Comparison of ENCODE assay signal across 30 cellular contexts in genomic region chr1:186859995-186860394, GRCh38. TPM values are rescaled to one million over a fixed set of nuclear protein-coding genes. Genes with fewer than 3 reads are reported as not detected.
"Had no signal": no experiment of that assay in that cellular context is flagged by ENCODE, and none has a peak within 500 bp of the region (broad histone marks: within the 10 kb centered on the region; RNA-seq: fewer than 3 reads in every experiment).

No MANE protein-coding gene starts in this region.

- H3K27ac Mint-ChIP-seq: naive thymus-derived CD4-positive, alpha-beta T cell; natural killer cell; nephron; neural progenitor cell; progenitor cell of endocrine pancreas; stimulated activated memory B cell treated with anti-CD40 and anti-IgM and Interleukin-4, amounts not matched to agents 10 μg/mL and 1 μg/mL and 100 μg/mL, for 72 hours; stimulated activated naive CD8-positive, alpha-beta T cell treated with anti-CD3 and anti-CD28 coated beads, Interleukin-15, amount 100 ng/mL, for 72 hours; type B pancreatic cell had no signal

- ATAC-seq: naive thymus-derived CD4-positive, alpha-beta T cell; natural killer cell; psoas muscle; right cardiac atrium; right lobe of liver; stimulated activated memory B cell treated with anti-CD40 and anti-IgM and Interleukin-4, amounts not matched to agents 10 μg/mL and 1 μg/mL and 100 μg/mL, for 72 hours; stimulated activated naive CD8-positive, alpha-beta T cell treated with anti-CD3 and anti-CD28 coated beads, Interleukin-15, amount 100 ng/mL, for 72 hours; stimulated activated naive CD8-positive, alpha-beta T cell treated with anti-CD3 and anti-CD28 coated beads, Interleukin-15, Interleukin-2, amounts not matched to agents 100 U/mL and 50 U/mL, for 24 hours; upper lobe of right lung had no signal

- H3K36me3 Mint-ChIP-seq: naive thymus-derived CD4-positive, alpha-beta T cell; natural killer cell; neural progenitor cell; stimulated activated memory B cell treated with anti-CD40 and anti-IgM and Interleukin-4, amounts not matched to agents 10 μg/mL and 1 μg/mL and 100 μg/mL, for 72 hours; type B pancreatic cell had no signal

- H3K4me3 ChIP-seq: neural progenitor cell, ovary, psoas muscle, right lobe of liver, skin epidermis, suprapubic skin, testis, tibial artery, transverse colon, upper lobe of right lung, uterus had no signal

- H3K9me3 Mint-ChIP-seq: natural killer cell; nephron; neural progenitor cell; stimulated activated naive CD8-positive, alpha-beta T cell treated with anti-CD3 and anti-CD28 coated beads, Interleukin-15, amount 100 ng/mL, for 72 hours; type B pancreatic cell had no signal

- H3K4me3 Mint-ChIP-seq: naive thymus-derived CD4-positive, alpha-beta T cell; natural killer cell; nephron; neural progenitor cell; stimulated activated memory B cell treated with anti-CD40 and anti-IgM and Interleukin-4, amounts not matched to agents 10 μg/mL and 1 μg/mL and 100 μg/mL, for 72 hours; stimulated activated naive CD8-positive, alpha-beta T cell treated with anti-CD3 and anti-CD28 coated beads, Interleukin-15, amount 100 ng/mL, for 72 hours; type B pancreatic cell had no signal

- H3K27ac ChIP-seq: neural progenitor cell, ovary, parathyroid adenoma, psoas muscle, right lobe of liver, skin epidermis, upper lobe of right lung, uterus had no signal

- H3K9me3 ChIP-seq: ovary, psoas muscle, right lobe of liver, suprapubic skin, testis, tibial artery, transverse colon, upper lobe of right lung, uterus had no signal

- H3K27me3 ChIP-seq: neural progenitor cell, ovary, right lobe of liver, suprapubic skin, testis, tibial artery, transverse colon, upper lobe of right lung, uterus had no signal

- H3K4me1 ChIP-seq: neural progenitor cell, parathyroid adenoma, psoas muscle, right lobe of liver, testis, upper lobe of right lung, uterus had no signal

- DNase-seq: naive thymus-derived CD4-positive, alpha-beta T cell; natural killer cell; occipital lobe; ovary; posterior cingulate gyrus; psoas muscle; right cardiac atrium; right lobe of liver; stimulated activated CD4-positive, alpha-beta T cell treated with anti-CD3 and anti-CD28 coated beads, Interleukin-1b, Interleukin-23, amount 100 ng/mL, for 48 hours; stimulated activated CD4-positive, alpha-beta T cell treated with anti-CD3 and anti-CD28 coated beads, Interleukin-4, amount 100 ng/mL, for 1 hour; stimulated activated CD4-positive, alpha-beta T cell treated with anti-CD3 and anti-CD28 coated beads, Interleukin-4, amount 100 ng/mL, for 4 hours; stimulated activated CD8-positive, alpha-beta memory T cell treated with anti-CD3 and anti-CD28 coated beads, Interleukin-4, amount 100 ng/mL, for 48 hours; stimulated activated naive CD4-positive, alpha-beta T cell; stimulated activated naive CD8-positive, alpha-beta T cell treated with anti-CD3 and anti-CD28 coated beads, Interleukin-15, amount 100 ng/mL, for 72 hours; stimulated activated naive CD8-positive, alpha-beta T cell treated with anti-CD3 and anti-CD28 coated beads, Interleukin-15, Interleukin-2, amounts not matched to agents 100 U/mL and 50 U/mL, for 24 hours; substantia nigra; testis; tibial artery; transverse colon; upper lobe of right lung; uterus had no signal

- H3K27me3 Mint-ChIP-seq: naive thymus-derived CD4-positive, alpha-beta T cell; progenitor cell of endocrine pancreas; stimulated activated memory B cell treated with anti-CD40 and anti-IgM and Interleukin-4, amounts not matched to agents 10 μg/mL and 1 μg/mL and 100 μg/mL, for 72 hours; stimulated activated naive CD8-positive, alpha-beta T cell treated with anti-CD3 and anti-CD28 coated beads, Interleukin-15, amount 100 ng/mL, for 72 hours; type B pancreatic cell had no signal

- H3K36me3 ChIP-seq: neural progenitor cell, ovary, right lobe of liver, suprapubic skin, tibial artery, transverse colon, upper lobe of right lung, uterus had no signal

- H3K4me1 Mint-ChIP-seq: naive thymus-derived CD4-positive, alpha-beta T cell; natural killer cell; nephron; neural progenitor cell; stimulated activated memory B cell treated with anti-CD40 and anti-IgM and Interleukin-4, amounts not matched to agents 10 μg/mL and 1 μg/mL and 100 μg/mL, for 72 hours; stimulated activated naive CD8-positive, alpha-beta T cell treated with anti-CD3 and anti-CD28 coated beads, Interleukin-15, amount 100 ng/mL, for 72 hours had no signal

RNA-seq across cellular contexts. Expression of gene PLA2G4A, which starts 31.2 kb away (rescaled TPM):
- polyA plus RNA-seq: naive thymus-derived CD4-positive, alpha-beta T cell; neural cell had no signal
